Comparison of ENCODE assay signal across 8 cellular contexts in genomic region chr6:150142657-150143501, GRCh38. TPM values are rescaled to one million over a fixed set of nuclear protein-coding genes. Genes with fewer than 3 reads are reported as not detected.
DNase-seq lines count a peak whose midpoint lies in the region; ATAC-seq, FAIRE-seq and TF ChIP-seq lines count a peak whose summit lies in the region.

Gene PPP1R14C (plus strand): TSS chr6:150143044. CDS start chr6:150143193, 149 bp downstream.

- TF ChIP-seq CTCF in OCI-LY3 (IDR thresholded peaks at IDR 0.05; ENCODE audit: low read depth, low read length) (no peak), bronchial epithelial cell (IDR thresholded peaks at IDR 0.05; ENCODE audit: insufficient read depth, low read length, severe bottlenecking) (no peak)

- POLR2A ChIA-PET in activated CD4-positive, alpha-beta T cell treated with anti-CD3 and anti-CD28 coated beads, Interleukin-2, amount 10 ng/mL, durations not matched to agents 7 days and 5 days (lab: Charles Lee), result no interaction called here

- H3K27me3 ChIP-seq in OCI-LY3 (ENCODE audit: low read depth, low read length) (peaks cover 42% of the 10 kb centered on the region), bronchial epithelial cell (ENCODE audit: control insufficient read depth, insufficient read depth, low read length) (no peaks in the 10 kb centered on the region)

- peak within 1 kb of the TSS; percentile 53 for H3K9ac ChIP-seq in OCI-LY3 (ENCODE audit: low read length)

- ATAC-seq in GM21786 (IDR thresholded peaks at IDR 0.05; ENCODE audit: unreplicated experiment) (no peak), GM19351 (IDR thresholded peaks at IDR 0.05; ENCODE audit: unreplicated experiment) (no peak)

- H3K36me3 ChIP-seq in OCI-LY3 (replicated peaks; ENCODE audit: low read depth, low read length) (no peaks in the 10 kb centered on the region), bronchial epithelial cell (ENCODE audit: control insufficient read depth, insufficient read depth, low read length) (peaks cover 2% of the 10 kb centered on the region)

- peak within 1 kb of the TSS; percentile 29 for H3K4me3 Mint-ChIP-seq in activated CD4-positive, alpha-beta T cell treated with anti-CD3 and anti-CD28 coated beads, Interleukin-2, amount 10 ng/mL, durations not matched to agents 7 days and 5 days

- H3K9me3 ChIP-seq in OCI-LY3 (ENCODE audit: insufficient read depth, low read length), result no peaks in the 10 kb centered on the region

- H3K36me3 Mint-ChIP-seq in activated CD4-positive, alpha-beta T cell treated with anti-CD3 and anti-CD28 coated beads, Interleukin-2, amount 10 ng/mL, durations not matched to agents 7 days and 5 days (ENCODE audit: low read depth), result no peaks in the 10 kb centered on the region

- peak within 1 kb of the TSS; percentile 46; the same call in 1 of the 2 replicates for H2AFZ ChIP-seq in OCI-LY3 (ENCODE audit: low read depth, low read length)

- no peak within 1 kb of the TSS for H3K27ac ChIP-seq in OCI-LY3 (ENCODE audit: low read length)

- H3K4me2 ChIP-seq in OCI-LY3 (ENCODE audit: low read length), result peak within 1 kb of the TSS; percentile 62

- H3K9me3 Mint-ChIP-seq in activated CD4-positive, alpha-beta T cell treated with anti-CD3 and anti-CD28 coated beads, Interleukin-2, amount 10 ng/mL, durations not matched to agents 7 days and 5 days, result peaks cover 1% of the 10 kb centered on the region

- no peaks in the 10 kb centered on the region for H4K20me1 ChIP-seq in OCI-LY3 (ENCODE audit: insufficient read depth, low read length)

- H3K4me1 Mint-ChIP-seq in activated CD4-positive, alpha-beta T cell treated with anti-CD3 and anti-CD28 coated beads, Interleukin-2, amount 10 ng/mL, durations not matched to agents 7 days and 5 days, result peaks cover 12% of the 10 kb centered on the region

- peaks cover 32% of the 10 kb centered on the region for H3K4me1 ChIP-seq in OCI-LY3 (ENCODE audit: low read length)

- H3K27ac Mint-ChIP-seq in activated CD4-positive, alpha-beta T cell treated with anti-CD3 and anti-CD28 coated beads, Interleukin-2, amount 10 ng/mL, durations not matched to agents 7 days and 5 days, result no peak within 1 kb of the TSS

- peak; percentile 12 for DNase-seq in activated CD4-positive, alpha-beta T cell treated with anti-CD3 and anti-CD28 coated beads, Interleukin-2, amount 10 ng/mL, durations not matched to agents 7 days and 5 days
- DNase-seq in activated CD4-positive, alpha-beta T cell treated with anti-CD3 and anti-CD28 coated beads for 4 hours, result no peak
- peak; percentile 54 for DNase-seq in bronchial epithelial cell (ENCODE audit: low read depth)
- DNase-seq in kidney tubule cell (ENCODE audit: low spot score), result peak; percentile 86
- DNase-seq in stimulated activated CD8-positive, alpha-beta memory T cell treated with anti-CD3 and anti-CD28 coated beads, Interleukin-15, amount 100 ng/mL, for 48 hours (ENCODE audit: low read depth in 2 of 2), result peak; percentile 10 to 11

- no peak for FAIRE-seq in bronchial epithelial cell (lab: Jason Lieb, UNC)

- H3K4me3 ChIP-seq in OCI-LY3 (ENCODE audit: low read length) (peak within 1 kb of the TSS; percentile 78), bronchial epithelial cell (ENCODE audit: low read depth, low read length) (peak within 1 kb of the TSS; percentile 76)

- CTCF ChIA-PET in activated CD4-positive, alpha-beta T cell treated with anti-CD3 and anti-CD28 coated beads, Interleukin-2, amount 10 ng/mL, durations not matched to agents 7 days and 5 days (lab: Charles Lee), result interaction anchor here (2.0 kb wide), 1 partner anchor 11 kb away, joined by 7 read pairs; no protein-coding TSS in a partner anchor

- peaks cover 76% of the 10 kb centered on the region for H3K27me3 Mint-ChIP-seq in activated CD4-positive, alpha-beta T cell treated with anti-CD3 and anti-CD28 coated beads, Interleukin-2, amount 10 ng/mL, durations not matched to agents 7 days and 5 days

- H3K79me2 ChIP-seq in OCI-LY3 (ENCODE audit: low read length), result no peaks in the 10 kb centered on the region; the same call in 1 of the 2 replicates

RNA-seq across cellular contexts. Expression of gene PPP1R14C, which starts in this region (rescaled TPM):
- not detected for total RNA-seq in activated CD4-positive, alpha-beta T cell treated with anti-CD3 and anti-CD28 coated beads, Interleukin-2, amount 10 ng/mL, durations not matched to agents 7 days and 5 days
- 72.1 and 80.0 TPM in 2 replicates for total RNA-seq in bronchial epithelial cell

Comparison
In these comparisons a context has a peak if more than half of its experiments do, and no peak if none do; other contexts are left out.
1. RNA of gene PPP1R14C (total RNA-seq): 72.1 to 80.0 TPM in bronchial epithelial cell; not detected in activated CD4-positive, alpha-beta T cell treated with anti-CD3 and anti-CD28 coated beads, Interleukin-2, amount 10 ng/mL, durations not matched to agents 7 days and 5 days; every median in the first group is over 10 times any median in the second.
2. Peak in DNase-seq in activated CD4-positive, alpha-beta T cell treated with anti-CD3 and anti-CD28 coated beads, Interleukin-2, amount 10 ng/mL, durations not matched to agents 7 days and 5 days; RNA of the gene not detected or under 1 TPM.
3. DNase-seq: peak in bronchial epithelial cell (single experiment), kidney tubule cell (single experiment) and stimulated activated CD8-positive, alpha-beta memory T cell treated with anti-CD3 and anti-CD28 coated beads, Interleukin-15, amount 100 ng/mL, for 48 hours (2 of 2); none in activated CD4-positive, alpha-beta T cell treated with anti-CD3 and anti-CD28 coated beads for 4 hours (0 of 2).